8 cellular contexts compared by ENCODE assay signal in the genomic region with DNA sequence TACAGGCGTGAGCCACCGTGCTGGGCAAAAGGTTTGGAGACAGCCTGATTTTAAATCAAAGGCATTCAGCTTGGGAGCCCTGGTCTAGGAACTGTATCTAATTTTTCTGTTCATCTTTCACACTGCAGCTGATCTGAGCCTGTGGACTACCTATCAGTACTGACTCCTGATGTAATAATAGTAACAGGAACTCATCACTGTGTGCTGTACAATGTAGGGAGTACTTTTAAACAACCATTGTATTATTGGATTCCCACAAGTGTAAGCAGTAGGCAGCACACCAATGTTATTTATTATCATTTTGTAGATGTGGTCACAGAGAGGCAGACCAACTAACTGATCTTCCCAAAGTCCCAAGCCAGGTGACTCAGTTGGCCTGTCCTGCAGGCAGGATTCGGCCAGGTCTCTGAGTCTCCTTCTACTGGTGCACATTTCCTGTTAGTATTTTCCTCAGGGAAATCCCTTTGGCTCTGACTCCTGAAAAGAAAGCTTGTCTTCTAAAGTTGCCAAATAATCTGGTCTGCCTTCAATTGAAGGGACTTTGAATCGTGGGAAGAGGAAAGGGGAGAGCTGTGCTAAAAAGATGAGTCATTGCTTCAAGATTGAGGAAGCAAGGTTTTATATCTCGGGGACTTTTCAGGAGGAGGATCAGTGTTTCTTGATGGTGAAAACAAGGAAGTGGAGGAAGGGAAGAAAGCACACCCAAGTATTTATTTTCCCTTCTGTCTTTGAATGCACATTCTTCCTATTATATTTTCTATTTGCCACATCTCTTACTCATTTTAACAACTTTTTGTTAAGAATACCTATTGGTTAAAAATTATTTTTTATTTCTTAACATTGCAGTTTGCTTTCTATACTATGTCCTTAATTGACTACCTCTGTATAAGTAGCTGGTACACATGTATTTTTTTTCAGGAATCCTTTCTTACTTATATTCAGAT. TPM values are rescaled to one million over a fixed set of nuclear protein-coding genes. Genes with fewer than 3 reads are reported as not detected.
DNase-seq lines count a peak whose midpoint lies in the region; ATAC-seq and TF ChIP-seq lines count a peak whose summit lies in the region.

No MANE protein-coding gene starts in this region.

- H3K4me3 ChIP-seq in IMR-90 (ENCODE audit: insufficient read depth, low read depth, low read length) (no peak overlapping the region), adrenal gland (no peak overlapping the region), kidney epithelial cell (ENCODE audit: low read depth, low read length) (no peak overlapping the region)

- no peak overlapping the region for H3K4me3 Mint-ChIP-seq in type B pancreatic cell

- peak overlapping the region; percentile 36; the same call in 1 of the 2 replicates for H3K4me2 ChIP-seq in IMR-90 (ENCODE audit: low read depth, low read length)

- H4K8ac ChIP-seq in IMR-90 (ENCODE audit: low read depth in 2 of 2, low read length in 2 of 2): peak overlapping the region in 1 of 2 experiments; percentile 44; a peak in 2 of 4 replicates

- no peak overlapping the region for H3K27ac ChIP-seq in IMR-90 (ENCODE audit: insufficient read depth, low read length)
- peak overlapping the region in 3 of 5 donors; percentile 10 to 85 (median 46) for H3K27ac ChIP-seq in adrenal gland

- no peak overlapping the region for H4K91ac ChIP-seq in IMR-90 (ENCODE audit: insufficient read depth, low read depth, low read length)

- no peak overlapping the region; the same call in 1 of the 2 replicates for H4K5ac ChIP-seq in IMR-90 (ENCODE audit: low read depth, low read length)

- ATAC-seq in IMR-90 (ENCODE audit: low read depth): peak; percentile 68

- H3K36me3 ChIP-seq in IMR-90 (ENCODE audit: control insufficient read depth, insufficient read depth, low read length) (no peaks in the 10 kb centered on the region), adrenal gland (replicated peaks in 1 of 2) (no peaks in the 10 kb centered on the region), kidney epithelial cell (ENCODE audit: control insufficient read depth, insufficient read depth, low read length) (no peaks in the 10 kb centered on the region)

- H3K4me1 Mint-ChIP-seq in type B pancreatic cell (ENCODE audit: unreplicated experiment): no peaks in the 10 kb centered on the region

- H3K79me1 ChIP-seq in IMR-90 (ENCODE audit: low read depth in 1 of 2, low read length in 2 of 2): no peaks in the 10 kb centered on the region

- POLR2A ChIA-PET in IMR-90 (lab: Charles Lee; ENCODE audit: unreplicated experiment): no interaction called here

- H2AK9ac ChIP-seq in IMR-90 (replicated peaks; ENCODE audit: low read depth, low read length, poor library complexity): no peak overlapping the region

- H2BK20ac ChIP-seq in IMR-90 (ENCODE audit: low read depth, low read length): 0 out of 2 replicates have a peak overlapping the region, but pooled peaks have one; percentile 13

- TF ChIP-seq CTCF in IMR-90 (conservative IDR thresholded peaks at IDR 0.05; ENCODE audit: low read depth, low read length) (no peak), adrenal gland (IDR thresholded peaks at IDR 0.05) (no peak), kidney epithelial cell (IDR thresholded peaks at IDR 0.05; ENCODE audit: insufficient read depth, low read length, poor library complexity, severe bottlenecking) (no peak), type B pancreatic cell (conservative IDR thresholded peaks at IDR 0.05) (no peak)

- H2BK120ac ChIP-seq in IMR-90 (ENCODE audit: low read depth, low read length): peak overlapping the region; percentile 35; the same call in 1 of the 2 replicates

- H3K14ac ChIP-seq in IMR-90 (replicated peaks; ENCODE audit: low read depth, low read length): 0 out of 2 replicates have a peak overlapping the region, but pooled peaks have one; percentile 25

- TF ChIP-seq POLR2A in IMR-90 (IDR thresholded peaks at IDR 0.05; ENCODE audit: low read depth, low read length): no peak
- no peak for TF ChIP-seq POLR2A in adrenal gland (IDR thresholded peaks at IDR 0.05)

- no TSS peak for BruUV-seq in IMR-90 (replicated peaks; lab: Mats Ljungman, UMichigan)

- H4K20me1 ChIP-seq in IMR-90 (ENCODE audit: insufficient read depth, low read length): no peaks in the 10 kb centered on the region

- H3K36me3 Mint-ChIP-seq in type B pancreatic cell: no peaks in the 10 kb centered on the region

- H3K18ac ChIP-seq in IMR-90 (ENCODE audit: low read depth, low read length): peak overlapping the region; percentile 1; the same call in 1 of the 2 replicates

- dilution Hi-C loops in IMR-90 (cut with HindIII; ENCODE audit: low sequenced_read_pairs, unreplicated experiment): no loop called here

- CTCF ChIA-PET in IMR-90 (lab: Yijun Ruan, JAX): interaction anchor here (0.6 kb wide), 1 partner anchor 34 kb away, joined by 3 read pairs; no protein-coding TSS in a partner anchor

- H3K9ac ChIP-seq in IMR-90 (ENCODE audit: low read depth, low read length): no peak overlapping the region

- 0 out of 2 replicates have a peak overlapping the region, but pooled peaks have one; percentile 4 for H2AK5ac ChIP-seq in IMR-90 (ENCODE audit: low read depth, low read length)

- H3K4me1 ChIP-seq in IMR-90 (ENCODE audit: control insufficient read depth, insufficient read depth, low read length) (peaks cover 9% of the 10 kb centered on the region), adrenal gland (replicated peaks in 1 of 2) (peaks cover 0 to 23% of the 10 kb centered on the region in 2 donors)

- DNase-seq in AG20443 (ENCODE audit: low spot score) (peak; percentile 64), IMR-90 (peak; percentile 91), adrenal gland (no peak), kidney epithelial cell (ENCODE audit: low read depth) (peak; percentile 81), type B pancreatic cell (ENCODE audit: extremely low spot score, unreplicated experiment) (no peak), NCI-H774 (lab: John Stamatoyannopoulos, UW) (no peak), NCI-H345 treated with DMSO at 0.1 percent for 48 hours (lab: John Stamatoyannopoulos, UW; ENCODE audit: unreplicated experiment) (no peak), NCI-H1105 treated with DMSO at 0.1 percent for 48 hours (lab: John Stamatoyannopoulos, UW) (no peak)

- peak overlapping the region; percentile 49 for H3K27ac Mint-ChIP-seq in type B pancreatic cell

- H3K27me3 ChIP-seq in IMR-90 (ENCODE audit: control insufficient read depth, insufficient read depth, low read length) (peaks cover 15% of the 10 kb centered on the region), adrenal gland (no peaks in the 10 kb centered on the region), kidney epithelial cell (ENCODE audit: control insufficient read depth, insufficient read depth, low read length) (no peaks in the 10 kb centered on the region)

- 0 out of 2 replicates have a peak overlapping the region, but pooled peaks have one; percentile 26 for H3K4ac ChIP-seq in IMR-90 (ENCODE audit: low read depth, low read length)

- no peak for TF ChIP-seq RAD21 in IMR-90 (IDR thresholded peaks at IDR 0.05; ENCODE audit: low read length)

- intact Hi-C loops in IMR-90 (cut with micrococcal nuclease) (no loop called here), adrenal gland (cut with DNase I) (no loop called here)

- H2AFZ ChIP-seq in IMR-90 (replicated peaks; ENCODE audit: low read length, poor library complexity): peak overlapping the region; percentile 38

- in situ Hi-C loops in IMR-90 (cut with MboI; ENCODE audit: low sequenced_read_pairs): no loop called here

- peaks cover 7% of the 10 kb centered on the region for H3K27me3 Mint-ChIP-seq in type B pancreatic cell

- peaks cover 11% of the 10 kb centered on the region for H3K9me3 Mint-ChIP-seq in type B pancreatic cell

- H3K23ac ChIP-seq in IMR-90 (ENCODE audit: low read depth, low read length): no peak overlapping the region

- H2BK5ac ChIP-seq in IMR-90 (ENCODE audit: low read depth, low read length, poor library complexity, severe bottlenecking): peak overlapping the region; percentile 25

- no peaks in the 10 kb centered on the region for H3K9me1 ChIP-seq in IMR-90 (ENCODE audit: insufficient read depth, low read length)

- WGBS in IMR-90 (ENCODE audit: extremely low coverage in 2 of 2, insufficient read length in 1 of 2), 2 experiments: 100% methylated on average over 2 of the region's 5 CpGs; no CpG with 5 or more reads in 1 of the 2 experiments
- WGBS in adrenal gland, 4 donors: 45 to 51% (median 49%) methylated on average over 5 of the region's 5 CpGs

- H3K9me3 ChIP-seq in IMR-90 (ENCODE audit: control insufficient read depth, insufficient read depth, low read length) (no peaks in the 10 kb centered on the region), adrenal gland (replicated peaks in 1 of 3) (no peaks in the 10 kb centered on the region)

- H2BK15ac ChIP-seq in IMR-90 (ENCODE audit: low read depth, low read length): 0 out of 3 replicates have a peak overlapping the region, but pooled peaks have one; percentile 2

- no peak overlapping the region for H3K56ac ChIP-seq in IMR-90 (ENCODE audit: extremely low read depth, insufficient read depth, low read length)

TF ChIP-seq in IMR-90, 13 proteins besides CTCF, POLR2A, EP300 and RAD21 (continues in another document):
- no peak for TF ChIP-seq CHD1 (IDR thresholded peaks at IDR 0.05; ENCODE audit: low read depth, low read length)
- TF ChIP-seq FOS (IDR thresholded peaks at IDR 0.05; ENCODE audit: low read depth, low read length): peak; percentile 72; the same call in 1 of the 2 replicates
- no peak for TF ChIP-seq MAFK (IDR thresholded peaks at IDR 0.05; ENCODE audit: low read depth, low read length)
- TF ChIP-seq SMC3 (IDR thresholded peaks at IDR 0.05; ENCODE audit: low read depth, low read length): no peak
- no peak for TF ChIP-seq RCOR1 (IDR thresholded peaks at IDR 0.05; ENCODE audit: insufficient replicate concordance, low read length)
- TF ChIP-seq BHLHE40 (IDR thresholded peaks at IDR 0.05; ENCODE audit: low read depth, low read length): no peak
- TF ChIP-seq MAZ (IDR thresholded peaks at IDR 0.05; ENCODE audit: borderline replicate concordance, low read depth, low read length): no peak

RNA-seq across cellular contexts. Expression of gene IFNGR1, which starts 14.6 kb away (rescaled TPM):
- 25.6 and 34.2 TPM in 2 replicates for total RNA-seq in IMR-90 (2012; rRNA removed)
- 13.7 and 19.1 TPM in 2 replicates for polyA plus RNA-seq in IMR-90 (2012; rRNA removed)
- polyA plus RNA-seq in IMR-90 (2012; cell fraction: cytosol; rRNA removed): 2.8 and 4.1 TPM in 2 replicates
- 4.1 and 19.2 TPM in 2 replicates for polyA plus RNA-seq in IMR-90 (2012; cell fraction: nucleus; rRNA removed; ENCODE audit: low replicate concordance)
- total RNA-seq in adrenal gland: 100 to 1,000 TPM in 1 of 8 donors, 10 to 100 TPM in 7; 55.5 to 104 (median 73.3) TPM
- polyA plus RNA-seq in adrenal gland: 100 to 1,000 TPM in 1 of 3 donors, 10 to 100 TPM in 2; 61.5 to 110 (median 65.0) TPM
- total RNA-seq in kidney epithelial cell: 52.6 and 55.6 TPM in 2 replicates
- 28.4 and 35.5 TPM in 2 replicates for total RNA-seq in type B pancreatic cell (ENCODE audit: low replicate concordance)

Comparison
In these comparisons a context has a peak if more than half of its experiments do, and no peak if none do; other contexts are left out.
1. DNase-seq: peak in AG20443 (single experiment), IMR-90 (single experiment) and kidney epithelial cell (single experiment); none in adrenal gland (0 of 7), type B pancreatic cell (single experiment), NCI-H774 (single experiment), NCI-H345 treated with DMSO at 0.1 percent for 48 hours (single experiment) and NCI-H1105 treated with DMSO at 0.1 percent for 48 hours (single experiment).